In genomic region chr2:37683926-37684780, GRCh38 we compare ENCODE assay signal across 15 cellular contexts. TPM values are rescaled to one million over a fixed set of nuclear protein-coding genes. Genes with fewer than 3 reads are reported as not detected.
DNase-seq lines count a peak whose midpoint lies in the region; ATAC-seq lines count a peak whose summit lies in the region.
"Had no signal": no experiment of that assay in that cellular context is flagged by ENCODE, and none has a peak within 500 bp of the region (broad histone marks: within the 10 kb centered on the region; RNA-seq: fewer than 3 reads in every experiment).

No MANE protein-coding gene starts in this region.

- peak overlapping the region; percentile 89 for H3K27ac Mint-ChIP-seq in activated CD4-positive, alpha-beta T cell treated with anti-CD3 and anti-CD28 coated beads, Interleukin-2, amount 10 ng/mL, durations not matched to agents 7 days and 5 days
- H3K27ac Mint-ChIP-seq in activated naive CD8-positive, alpha-beta T cell treated with anti-CD3 and anti-CD28 coated beads, Interleukin-2, amount 10 ng/mL, durations not matched to agents 7 days and 5 days, result peak overlapping the region; percentile 96
- H3K27ac Mint-ChIP-seq in natural killer cell treated with Interleukin-12 subunit alpha and Interleukin-12 subunit beta and Interleukin-15 and Interleukin-18, amount 100 ng/mL, for 72 hours, result peak overlapping the region; percentile 95 to 98

- POLR2A ChIA-PET in activated CD4-positive, alpha-beta T cell treated with anti-CD3 and anti-CD28 coated beads, Interleukin-2, amount 10 ng/mL, durations not matched to agents 7 days and 5 days (lab: Charles Lee), result interaction anchor here (0.6 kb wide), 1 partner anchor 65 kb away, joined by 3 read pairs; no protein-coding TSS in a partner anchor
- POLR2A ChIA-PET in activated naive CD8-positive, alpha-beta T cell treated with anti-CD3 and anti-CD28 coated beads, Interleukin-2, amount 10 ng/mL, durations not matched to agents 7 days and 5 days (lab: Charles Lee), result interaction anchor here (0.9 to 2.0 kb wide), 4 partner anchors 10 to 36 kb away, joined by 3 to 11 read pairs (median 4); no protein-coding TSS in a partner anchor

- peak; percentile 100 for ATAC-seq in activated naive CD8-positive, alpha-beta T cell treated with anti-CD3 and anti-CD28 coated beads, Interleukin-2, amount 10 ng/mL, durations not matched to agents 7 days and 5 days (ENCODE audit: low read depth)
- peak; percentile 83 to 95 for ATAC-seq in natural killer cell treated with Interleukin-12 subunit alpha and Interleukin-12 subunit beta and Interleukin-15 and Interleukin-18, amount 100 ng/mL, for 72 hours
- no peak for ATAC-seq in GM21825 (IDR thresholded peaks at IDR 0.05; ENCODE audit: unreplicated experiment)

- H3K36me3 Mint-ChIP-seq in activated CD4-positive, alpha-beta T cell treated with anti-CD3 and anti-CD28 coated beads, Interleukin-2, amount 10 ng/mL, durations not matched to agents 7 days and 5 days (ENCODE audit: low read depth), result peaks cover 35% of the 10 kb centered on the region
- H3K36me3 Mint-ChIP-seq in activated naive CD8-positive, alpha-beta T cell treated with anti-CD3 and anti-CD28 coated beads, Interleukin-2, amount 10 ng/mL, durations not matched to agents 7 days and 5 days, result peaks cover 23% of the 10 kb centered on the region
- H3K36me3 Mint-ChIP-seq in natural killer cell treated with Interleukin-12 subunit alpha and Interleukin-12 subunit beta and Interleukin-15 and Interleukin-18, amount 100 ng/mL, for 72 hours, result peaks cover 21% of the 10 kb centered on the region

- CTCF ChIA-PET in activated CD4-positive, alpha-beta T cell treated with anti-CD3 and anti-CD28 coated beads, Interleukin-2, amount 10 ng/mL, durations not matched to agents 7 days and 5 days (lab: Charles Lee), result interaction anchor here (0.9 to 1.5 kb wide), 2 partner anchors 13 to 14 kb away, joined by 3 read pairs; partner anchors contain the start of gene CDC42EP3

- DNase-seq in activated CD4-positive, alpha-beta T cell treated with anti-CD3 and anti-CD28 coated beads, Interleukin-2, amount 10 ng/mL, durations not matched to agents 7 days and 5 days, result peak; percentile 41
- DNase-seq in activated CD4-positive, alpha-beta T cell treated with anti-CD3 and anti-CD28 coated beads, Interleukin-2, amount 50 U/mL, for 48 hours, result no peak
- peak; percentile 58 for DNase-seq in Jurkat, Clone E6-1 (ENCODE audit: low read depth, low spot score)
- no peak for DNase-seq in activated naive CD8-positive, alpha-beta T cell treated with anti-CD3 and anti-CD28 coated beads, Interleukin-2, amount 10 ng/mL, durations not matched to agents 7 days and 5 days
- DNase-seq in natural killer cell treated with Interleukin-12 subunit alpha and Interleukin-12 subunit beta and Interleukin-15 and Interleukin-18, amount 100 ng/mL, for 72 hours (ENCODE audit: low spot score), result no peak
- DNase-seq in SHP77 treated with DMSO at 0.1 percent for 48 hours (lab: John Stamatoyannopoulos, UW) (no peak), NCI-H2227 treated with DMSO at 0.1 percent for 48 hours (lab: John Stamatoyannopoulos, UW) (no peak)
- DNase-seq: activated CD4-positive, CD25-positive, alpha-beta regulatory T cell; amniotic stem cell; effector CD4-positive, alpha-beta T cell; GF-D8; glutamatergic neuron; SHP77; spleen had no signal

- H3K4me3 ChIP-seq in Jurkat, Clone E6-1 (ENCODE audit: low read length), result no peak overlapping the region
- H3K4me3 ChIP-seq: spleen had no signal

- H3K9me3 Mint-ChIP-seq in activated CD4-positive, alpha-beta T cell treated with anti-CD3 and anti-CD28 coated beads, Interleukin-2, amount 10 ng/mL, durations not matched to agents 7 days and 5 days, result peaks cover 40% of the 10 kb centered on the region
- peaks cover 20% of the 10 kb centered on the region for H3K9me3 Mint-ChIP-seq in activated naive CD8-positive, alpha-beta T cell treated with anti-CD3 and anti-CD28 coated beads, Interleukin-2, amount 10 ng/mL, durations not matched to agents 7 days and 5 days
- H3K9me3 Mint-ChIP-seq in natural killer cell treated with Interleukin-12 subunit alpha and Interleukin-12 subunit beta and Interleukin-15 and Interleukin-18, amount 100 ng/mL, for 72 hours, result peaks cover 13% of the 10 kb centered on the region

- no peak overlapping the region for H3K4me3 Mint-ChIP-seq in activated CD4-positive, alpha-beta T cell treated with anti-CD3 and anti-CD28 coated beads, Interleukin-2, amount 10 ng/mL, durations not matched to agents 7 days and 5 days
- H3K4me3 Mint-ChIP-seq in activated naive CD8-positive, alpha-beta T cell treated with anti-CD3 and anti-CD28 coated beads, Interleukin-2, amount 10 ng/mL, durations not matched to agents 7 days and 5 days, result peak overlapping the region; percentile 66
- peak overlapping the region; percentile 64 for H3K4me3 Mint-ChIP-seq in natural killer cell treated with Interleukin-12 subunit alpha and Interleukin-12 subunit beta and Interleukin-15 and Interleukin-18, amount 100 ng/mL, for 72 hours

- H3K4me1 Mint-ChIP-seq in activated CD4-positive, alpha-beta T cell treated with anti-CD3 and anti-CD28 coated beads, Interleukin-2, amount 10 ng/mL, durations not matched to agents 7 days and 5 days, result peaks cover 33% of the 10 kb centered on the region
- peaks cover 23% of the 10 kb centered on the region for H3K4me1 Mint-ChIP-seq in activated naive CD8-positive, alpha-beta T cell treated with anti-CD3 and anti-CD28 coated beads, Interleukin-2, amount 10 ng/mL, durations not matched to agents 7 days and 5 days
- peaks cover 31 to 48% of the 10 kb centered on the region in 2 donors for H3K4me1 Mint-ChIP-seq in natural killer cell treated with Interleukin-12 subunit alpha and Interleukin-12 subunit beta and Interleukin-15 and Interleukin-18, amount 100 ng/mL, for 72 hours (ENCODE audit: low read depth in 2 of 2)

- H3K27me3 Mint-ChIP-seq in activated CD4-positive, alpha-beta T cell treated with anti-CD3 and anti-CD28 coated beads, Interleukin-2, amount 10 ng/mL, durations not matched to agents 7 days and 5 days, result no peaks in the 10 kb centered on the region
- no peaks in the 10 kb centered on the region for H3K27me3 Mint-ChIP-seq in activated naive CD8-positive, alpha-beta T cell treated with anti-CD3 and anti-CD28 coated beads, Interleukin-2, amount 10 ng/mL, durations not matched to agents 7 days and 5 days
- no peaks in the 10 kb centered on the region for H3K27me3 Mint-ChIP-seq in natural killer cell treated with Interleukin-12 subunit alpha and Interleukin-12 subunit beta and Interleukin-15 and Interleukin-18, amount 100 ng/mL, for 72 hours

RNA-seq across cellular contexts. Expression of gene CDC42EP3, which starts 12.7 kb away (rescaled TPM):
- total RNA-seq in activated CD4-positive, alpha-beta T cell treated with anti-CD3 and anti-CD28 coated beads, Interleukin-2, amount 10 ng/mL, durations not matched to agents 7 days and 5 days, result 10 to 100 TPM; 28.2 to 39.8 TPM
- 6.7 TPM for polyA plus RNA-seq in Jurkat, Clone E6-1 (2012; ENCODE audit: insufficient read depth, insufficient read length)
- 10 to 100 TPM; 39.5 to 40.1 TPM for total RNA-seq in activated naive CD8-positive, alpha-beta T cell treated with anti-CD3 and anti-CD28 coated beads, Interleukin-2, amount 10 ng/mL, durations not matched to agents 7 days and 5 days
- 10 to 100 TPM; 36.0 to 40.1 TPM for total RNA-seq in natural killer cell treated with Interleukin-12 subunit alpha and Interleukin-12 subunit beta and Interleukin-15 and Interleukin-18, amount 100 ng/mL, for 72 hours

Comparison
In these comparisons a context has a peak if more than half of its experiments do, and no peak if none do; other contexts are left out.
1. DNase-seq: peak in activated CD4-positive, alpha-beta T cell treated with anti-CD3 and anti-CD28 coated beads, Interleukin-2, amount 10 ng/mL, durations not matched to agents 7 days and 5 days (single experiment) and Jurkat, Clone E6-1 (single experiment); none in activated CD4-positive, alpha-beta T cell treated with anti-CD3 and anti-CD28 coated beads, Interleukin-2, amount 50 U/mL, for 48 hours (0 of 2), activated naive CD8-positive, alpha-beta T cell treated with anti-CD3 and anti-CD28 coated beads, Interleukin-2, amount 10 ng/mL, durations not matched to agents 7 days and 5 days (single experiment), natural killer cell treated with Interleukin-12 subunit alpha and Interleukin-12 subunit beta and Interleukin-15 and Interleukin-18, amount 100 ng/mL, for 72 hours (single experiment), SHP77 treated with DMSO at 0.1 percent for 48 hours (single experiment) and NCI-H2227 treated with DMSO at 0.1 percent for 48 hours (single experiment).
2. Peak in every context shown above with its lines, with median percentiles within 50 percentile points of each other: H3K27ac Mint-ChIP-seq.